Comparison of ENCODE assay signal across 8 cellular contexts in genomic region chr3:12139111-12139511, GRCh38. TPM values are rescaled to one million over a fixed set of nuclear protein-coding genes. Genes with fewer than 3 reads are reported as not detected.
DNase-seq lines count a peak whose midpoint lies in the region; ATAC-seq and TF ChIP-seq lines count a peak whose summit lies in the region.

No MANE protein-coding gene starts in this region.

- in situ Hi-C loops in SK-MEL-5 (cut with HindIII; ENCODE audit: low pct_unique_long_range_greater_than_20kb, low sequenced_read_pairs): no loop called here

- peaks cover 0 to 27% (median 5%) of the 10 kb centered on the region in 6 donors for H3K4me1 ChIP-seq in spleen

- intact Hi-C loops in Right ventricle myocardium inferior (cut with DNase I) (loop anchor here (1.0 to 5.0 kb wide), 2 partner anchors 37 to 148 kb away; partner anchors contain the start of gene PPARG), cardiac septum (cut with DNase I) (loop anchor here (1.0 to 10.0 kb wide), 2 partner anchors 36 to 586 kb away; no protein-coding TSS in a partner anchor), spleen (cut with DNase I; ENCODE audit: low total_unique reads) (loop anchor here (5.0 kb wide), 1 partner anchor 338 kb away; no protein-coding TSS in a partner anchor)

- TF ChIP-seq POLR2A in spleen (IDR thresholded peaks at IDR 0.05): no peak

- H3K27me3 ChIP-seq in spleen (replicated peaks in 1 of 7): no peaks in the 10 kb centered on the region

- H3K4me3 ChIP-seq in foreskin fibroblast (ENCODE audit: low read depth in 1 of 2, low read length in 2 of 2) (no peak overlapping the region), spleen (no peak overlapping the region)

- DNase-seq in Right ventricle myocardium inferior (ENCODE audit: missing footprints): no peak
- DNase-seq in cardiac septum (ENCODE audit: low spot score): no peak
- peak; percentile 65 for DNase-seq in SK-MEL-5 (ENCODE audit: low read depth, low spot score)
- peak; percentile 68 to 87 for DNase-seq in foreskin fibroblast
- no peak for DNase-seq in spleen
- DNase-seq in NK-92 treated with Interleukin-12 subunit alpha and Interleukin-12 subunit beta, amount 100 ng/mL, for 24 hours (lab: John Stamatoyannopoulos, UW): no peak

- no peaks in the 10 kb centered on the region for H3K36me3 ChIP-seq in spleen

- 39 to 56% (median 45%) methylated on average over 5 of the region's 5 CpGs for WGBS in spleen, 5 donors

- ATAC-seq in Right ventricle myocardium inferior (peak; percentile 49), HG03460 (IDR thresholded peaks at IDR 0.05; ENCODE audit: unreplicated experiment) (no peak), GM21390 (IDR thresholded peaks at IDR 0.05; ENCODE audit: unreplicated experiment) (no peak)

- no peaks in the 10 kb centered on the region for H3K9me3 ChIP-seq in spleen

- peak; percentile 65 for TF ChIP-seq CTCF in foreskin fibroblast (IDR thresholded peaks at IDR 0.05; ENCODE audit: low read depth, low read length)
- TF ChIP-seq CTCF in spleen (IDR thresholded peaks at IDR 0.05 in 8 of 11, conservative IDR thresholded peaks at IDR 0.05 in 3 of 11): peak in 8 of 11 experiments; percentile 12 to 61 (median 46)

- peak overlapping the region in 2 of 8 donors; percentile 16 to 37 for H3K27ac ChIP-seq in spleen

RNA-seq across cellular contexts. Expression of gene TIMP4, which starts 19.6 kb away (rescaled TPM):
- total RNA-seq in Right ventricle myocardium inferior (23.8 TPM), cardiac septum (4.3 TPM), spleen (10 to 100 TPM in 1 of 7 donors, 1 to 10 TPM in 4, under 1 TPM in 2; 0.37 to 10.8 (median 2.5) TPM)
- not detected in 2 replicates for total RNA-seq in SK-MEL-5 (2014; rRNA removed; shearing (Covaris generic))
- polyA plus RNA-seq in SK-MEL-5 (2015; cell fraction: cytosol; rRNA removed): not detected in 2 replicates
- polyA plus RNA-seq in SK-MEL-5 (2015; cell fraction: nucleus; rRNA removed): not detected in 2 replicates
- 1 to 10 TPM in 2 of 3 donors, under 1 TPM in 1; 0.43 to 2.4 (median 1.9) TPM for polyA plus RNA-seq in spleen

Comparison
In these comparisons a context has a peak if more than half of its experiments do, and no peak if none do; other contexts are left out.
1. DNase-seq: peak in SK-MEL-5 (single experiment) and foreskin fibroblast (2 of 2); none in Right ventricle myocardium inferior (single experiment), cardiac septum (single experiment), spleen (single experiment) and NK-92 treated with Interleukin-12 subunit alpha and Interleukin-12 subunit beta, amount 100 ng/mL, for 24 hours (single experiment).